ENCODE assay signal across 31 cellular contexts in genomic region chr16:51713502-51713901, GRCh38.
DNase-seq lines count a peak whose midpoint lies in the region; ATAC-seq, FAIRE-seq and TF ChIP-seq lines count a peak whose summit lies in the region.
"Had no signal": no experiment of that assay in that cellular context is flagged by ENCODE, and none has a peak within 500 bp of the region (broad histone marks: within the 10 kb centered on the region; RNA-seq: fewer than 3 reads in every experiment).

No MANE protein-coding gene starts in this region.

- no peaks in the 10 kb centered on the region for H3K79me2 ChIP-seq in HepG2 (ENCODE audit: insufficient read depth, low read length)

- CTCF ChIA-PET in HepG2 (lab: Yijun Ruan, JAX; ENCODE audit: low intra/inter-chr PET ratio, low total read pairs): no interaction called here
- CTCF ChIA-PET in HEK293 (lab: Yijun Ruan, JAX): no interaction called here

- H3K9me3 ChIP-seq in HepG2 (ENCODE audit: low read length) (no peaks in the 10 kb centered on the region), right lobe of liver (no peaks in the 10 kb centered on the region), HEK293 (ENCODE audit: control insufficient read depth, insufficient read depth, low read depth, low read length) (no peaks in the 10 kb centered on the region), gastroesophageal sphincter (peaks cover 0 to 20% (median 0%) of the 10 kb centered on the region in 3 donors)
- H3K9me3 ChIP-seq: A549, BE2C, BLaER1, Caco-2 had no signal

- no peak overlapping the region for H3K4me3 ChIP-seq in HepG2 (replicated peaks in 1 of 3; ENCODE audit: insufficient read depth in 1 of 3, low read depth in 2 of 3, low read length in 3 of 3)
- no peak overlapping the region for H3K4me3 ChIP-seq in right lobe of liver
- H3K4me3 ChIP-seq in HEK293 (ENCODE audit: low read depth, low read length): no peak overlapping the region
- H3K4me3 ChIP-seq in gastroesophageal sphincter: no peak overlapping the region
- H3K4me3 ChIP-seq: A549; BLaER1; BLaER1 treated with 17β-estradiol and CSF1 and Interleukin-3, amounts not matched to agents 10 nM and 100 nM had no signal

- no peak overlapping the region for H2AFZ ChIP-seq in HepG2 (ENCODE audit: low read length)

- H3K27ac ChIP-seq in HepG2 (ENCODE audit: extremely low read length, insufficient read depth, low read length): no peak overlapping the region
- no peak overlapping the region for H3K27ac ChIP-seq in right lobe of liver
- no peak overlapping the region for H3K27ac ChIP-seq in HEK293 (ENCODE audit: extremely low read depth, low read depth, low read length)
- H3K27ac ChIP-seq in gastroesophageal sphincter: no peak overlapping the region
- H3K27ac ChIP-seq: 22Rv1; A549; BLaER1; BLaER1 treated with 17β-estradiol and CSF1 and Interleukin-3, amounts not matched to agents 10 nM and 100 nM; C4-2B had no signal

- TF ChIP-seq POLR2A in HepG2 (IDR thresholded peaks at IDR 0.05; ENCODE audit: insufficient read depth in 1 of 2, low read depth in 2 of 2, low read length in 2 of 2) (no peak), right lobe of liver (IDR thresholded peaks at IDR 0.05) (no peak), gastroesophageal sphincter (IDR thresholded peaks at IDR 0.05) (no peak)

- in situ Hi-C loops in HepG2 (cut with HindIII; ENCODE audit: extremely low pct_ligation_motif_present, low pct_unique_long_range_greater_than_20kb): no loop called here

- TF ChIP-seq CTCF in HepG2 (CRISPR knock-in tag; IDR thresholded peaks at IDR 0.05): no peak
- TF ChIP-seq CTCF in right lobe of liver (IDR thresholded peaks at IDR 0.05): no peak
- no peak for TF ChIP-seq CTCF in HEK293 (tag by site-specific recombination; IDR thresholded peaks at IDR 0.05)
- no peak for TF ChIP-seq CTCF in gastroesophageal sphincter (IDR thresholded peaks at IDR 0.05)

- WGBS in HepG2 (ENCODE audit: low lambda C conversion rate): 8% methylated on average over 2 of the region's 2 CpGs
- 77% methylated on average over 2 of the region's 2 CpGs for WGBS in right lobe of liver (ENCODE audit: insufficient coverage, low coverage, low lambda C conversion rate, missing lambda C conversion rate)
- 94 to 95% methylated on average over 2 of the region's 2 CpGs for WGBS in gastroesophageal sphincter (ENCODE audit: low coverage in 1 of 2), 2 donors

- no TSS peak for BruUV-seq in HepG2 (replicated peaks; lab: Mats Ljungman, UMichigan)

- POLR2A ChIA-PET in HepG2 (lab: Yijun Ruan, JAX): no interaction called here
- POLR2A ChIA-PET in HEK293 (lab: Yijun Ruan, JAX): no interaction called here

- no peak for DNase-seq in HepG2 (ENCODE audit: low spot score)
- no peak for DNase-seq in right lobe of liver
- DNase-seq: 8988T; ACHN; AML-193; BE2C; C1 segment of cervical spinal cord; Caco-2; Calu3; CD4-positive, alpha-beta memory T cell; CD4-positive, alpha-beta T cell; CD4-positive, CD25-positive, alpha-beta regulatory T cell; CD8-positive, alpha-beta memory T cell; CD8-positive, alpha-beta T cell; COR-L47; DMS 273 treated with DMSO at 0.1 percent for 48 hours; DMS153; DMS53; DMS79; DMS79 treated with DMSO at 0.1 percent for 48 hours; DND-41; EL had no signal

- intact Hi-C loops in HepG2 (cut with micrococcal nuclease; ENCODE audit: unreplicated experiment) (no loop called here), right lobe of liver (cut with DNase I) (no loop called here)

- H4K20me1 ChIP-seq in HepG2 (ENCODE audit: insufficient read depth, low read length): no peaks in the 10 kb centered on the region
- H4K20me1 ChIP-seq: BLaER1; BLaER1 treated with 17β-estradiol and CSF1 and Interleukin-3, amounts not matched to agents 10 nM and 100 nM had no signal

- no peak for FAIRE-seq in HepG2 (lab: Jason Lieb, UNC)
- FAIRE-seq: A204.1, A549, D721Med had no signal

- H3K4me1 ChIP-seq in HepG2 (ENCODE audit: insufficient read depth, low read length) (no peaks in the 10 kb centered on the region), right lobe of liver (no peaks in the 10 kb centered on the region), HEK293 (ENCODE audit: control insufficient read depth, insufficient read depth, low read length) (peaks cover 3% of the 10 kb centered on the region; the same call in 1 of the 2 replicates), gastroesophageal sphincter (no peaks in the 10 kb centered on the region)
- H3K4me1 ChIP-seq: A549; BE2C; BLaER1; BLaER1 treated with 17β-estradiol and CSF1 and Interleukin-3, amounts not matched to agents 10 nM and 100 nM; Caco-2 had no signal

- H3K4me2 ChIP-seq in HepG2 (ENCODE audit: low read depth, low read length): no peak overlapping the region
- H3K4me2 ChIP-seq: A549; BLaER1; BLaER1 treated with 17β-estradiol and CSF1 and Interleukin-3, amounts not matched to agents 10 nM and 100 nM had no signal

- ATAC-seq in HepG2: no peak
- no peak for ATAC-seq in right lobe of liver
- ATAC-seq in gastroesophageal sphincter: no peak
- ATAC-seq: A549; CD8-positive, alpha-beta T cell had no signal

- H3K27me3 ChIP-seq in HepG2 (ENCODE audit: control insufficient read depth in 1 of 2, insufficient read depth in 2 of 2, low read length in 2 of 2): no peaks in the 10 kb centered on the region
- no peaks in the 10 kb centered on the region for H3K27me3 ChIP-seq in right lobe of liver
- H3K27me3 ChIP-seq in gastroesophageal sphincter: no peaks in the 10 kb centered on the region
- H3K27me3 ChIP-seq: BE2C; BLaER1; BLaER1 treated with 17β-estradiol and CSF1 and Interleukin-3, amounts not matched to agents 10 nM and 100 nM had no signal

- no peak for TF ChIP-seq RAD21 in HepG2 (CRISPR knock-in tag; IDR thresholded peaks at IDR 0.05)

- no peak overlapping the region for H3K9ac ChIP-seq in HepG2 (ENCODE audit: insufficient read depth, low read depth, low read length)
- H3K9ac ChIP-seq: BLaER1; BLaER1 treated with 17β-estradiol and CSF1 and Interleukin-3, amounts not matched to agents 10 nM and 100 nM had no signal

- H3K36me3 ChIP-seq in HepG2 (replicated peaks in 1 of 2; ENCODE audit: control insufficient read depth in 1 of 2, insufficient read depth in 2 of 2, low read length in 2 of 2) (no peaks in the 10 kb centered on the region), right lobe of liver (no peaks in the 10 kb centered on the region), HEK293 (ENCODE audit: control insufficient read depth in 2 of 2, insufficient read depth in 1 of 2, low read length in 2 of 2) (no peaks in the 10 kb centered on the region), gastroesophageal sphincter (no peaks in the 10 kb centered on the region)
- H3K36me3 ChIP-seq: BE2C; BLaER1; BLaER1 treated with 17β-estradiol and CSF1 and Interleukin-3, amounts not matched to agents 10 nM and 100 nM had no signal

- no peak for TF ChIP-seq EP300 in HepG2 (IDR thresholded peaks at IDR 0.05; ENCODE audit: low read depth in 2 of 2, low read length in 2 of 2)
- TF ChIP-seq EP300 in HepG2 (CRISPR knock-in tag; IDR thresholded peaks at IDR 0.05; ENCODE audit: borderline replicate concordance): no peak
- no peak for TF ChIP-seq EP300 in gastroesophageal sphincter (IDR thresholded peaks at IDR 0.05)

TF ChIP-seq in HepG2, 621 proteins besides CTCF, POLR2A, EP300 and RAD21 (continues in another document):
- no peak for TF ChIP-seq FOXJ3 (CRISPR knock-in tag; IDR thresholded peaks at IDR 0.05; ENCODE audit: borderline replicate concordance)
- TF ChIP-seq RXRA (CRISPR knock-in tag; IDR thresholded peaks at IDR 0.05): no peak
- TF ChIP-seq TFDP1 (CRISPR knock-in tag; IDR thresholded peaks at IDR 0.05; ENCODE audit: borderline replicate concordance): no peak
- peak; percentile 79 for TF ChIP-seq CREB1 (IDR thresholded peaks at IDR 0.05)
- no peak for TF ChIP-seq CREB1 (CRISPR knock-in tag; IDR thresholded peaks at IDR 0.05)

TF ChIP-seq in HEK293, 187 proteins besides CTCF, POLR2A, EP300 and RAD21:
- TF ChIP-seq ZNF513 (tag by site-specific recombination; IDR thresholded peaks at IDR 0.05) (peak; percentile 58), YY2 (tag by site-specific recombination; IDR thresholded peaks at IDR 0.05) (no peak)

Comparison
In these comparisons a context has a peak if more than half of its experiments do, and no peak if none do; other contexts are left out.
1. Of the 63 proteins assayed by ChIP-seq in both HepG2 and HEK293: peak only in HepG2: none; only in HEK293: ZNF513; in both: none; in neither: 62.